In the genomic region with DNA sequence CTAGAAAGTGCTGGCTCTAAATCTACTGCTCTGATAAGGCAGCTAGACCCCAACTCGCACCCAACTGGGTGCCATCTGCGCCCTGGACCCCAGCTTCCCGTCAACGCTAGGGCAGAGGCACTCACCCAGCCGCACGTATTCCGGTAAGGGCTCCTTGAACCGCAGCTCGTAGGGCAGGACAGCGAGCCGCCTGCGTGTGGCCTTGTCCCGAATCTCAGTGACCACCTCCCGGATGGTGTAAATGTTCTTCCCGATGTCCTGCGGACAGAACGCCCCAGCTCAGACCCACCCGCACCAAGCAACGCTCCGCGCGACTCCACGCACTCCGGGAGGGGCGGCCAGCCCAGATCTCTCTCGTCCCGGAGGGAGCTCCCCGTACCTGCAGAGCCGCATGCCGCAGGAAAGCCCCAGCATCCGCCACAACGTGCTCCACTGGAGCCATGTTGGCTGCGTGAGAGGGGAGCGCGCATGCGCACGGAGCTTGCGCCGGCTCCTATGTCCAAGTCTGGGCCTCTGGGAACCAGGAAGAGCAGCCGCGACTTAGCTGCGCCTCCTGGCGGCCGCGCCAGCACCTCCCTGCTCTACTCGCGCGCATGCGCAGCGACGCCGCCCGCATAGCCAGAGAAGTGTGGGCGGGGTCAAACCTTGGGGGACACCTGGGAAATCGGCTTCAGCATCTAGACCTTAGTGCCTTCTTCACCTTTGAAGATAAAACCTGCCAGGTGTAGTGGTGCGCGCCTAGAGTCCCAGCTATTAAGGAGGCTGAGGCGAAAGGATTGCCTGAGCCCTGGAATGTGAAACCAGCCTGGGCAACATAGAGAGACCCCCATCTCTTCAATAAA, we compare ENCODE assay signal across 8 cellular contexts. TPM values are rescaled to one million over a fixed set of nuclear protein-coding genes. Genes with fewer than 3 reads are reported as not detected.
DNase-seq lines count a peak whose midpoint lies in the region; ATAC-seq and TF ChIP-seq lines count a peak whose summit lies in the region.

TSS of gene NOB1 (minus strand) at position 458 of the 842 bp plus-strand sequence. CDS start at position 442, 16 bp downstream.

- DNase-seq in NCI-H1417 treated with DMSO at 0.1 percent for 48 hours (lab: John Stamatoyannopoulos, UW) (peak; percentile 81), SW480 (ENCODE audit: low spot score) (peak; percentile 93), adipocyte (ENCODE audit: low read depth) (peak; percentile 98), cardiac septum (ENCODE audit: low spot score) (peak; percentile 99), pons (ENCODE audit: low spot score) (peak; percentile 98), type B pancreatic cell (ENCODE audit: extremely low spot score, unreplicated experiment) (peak; percentile 97)

- H3K36me3 ChIP-seq in adipocyte (ENCODE audit: control insufficient read depth, insufficient read depth, low read length, severe bottlenecking): peaks cover 25% of the 10 kb centered on the region

- peak within 1 kb of the TSS; percentile 97 for H3K9ac ChIP-seq in adipocyte (ENCODE audit: low read length)

- peaks cover 6% of the 10 kb centered on the region for H3K27me3 Mint-ChIP-seq in type B pancreatic cell

- H3K4me3 Mint-ChIP-seq in type B pancreatic cell: peak within 1 kb of the TSS; percentile 100

- H3K27me3 ChIP-seq in adipocyte (replicated peaks; ENCODE audit: control insufficient read depth, insufficient read depth, low read length): no peaks in the 10 kb centered on the region

- H3K27ac Mint-ChIP-seq in type B pancreatic cell: peak within 1 kb of the TSS; percentile 99

- peaks cover 8% of the 10 kb centered on the region for H3K4me1 ChIP-seq in adipocyte (ENCODE audit: control insufficient read depth, insufficient read depth, low read length)

- H3K36me3 Mint-ChIP-seq in type B pancreatic cell: peaks cover 12% of the 10 kb centered on the region

- no peaks in the 10 kb centered on the region for H3K9me3 Mint-ChIP-seq in type B pancreatic cell

- intact Hi-C loops in cardiac septum (cut with DNase I): loop anchor here (2.0 kb wide), 2 partner anchors 46 to 358 kb away; no protein-coding TSS in a partner anchor

- peak within 1 kb of the TSS; percentile 97 for H3K4me3 ChIP-seq in adipocyte (ENCODE audit: low read length)

- TF ChIP-seq CTCF in GM12874 (IDR thresholded peaks at IDR 0.05; ENCODE audit: insufficient read depth, low read depth, low read length) (peak; percentile 99), type B pancreatic cell (conservative IDR thresholded peaks at IDR 0.05) (peak; percentile 98)

- ATAC-seq in HG02763 (IDR thresholded peaks at IDR 0.05; ENCODE audit: unreplicated experiment): peak; percentile 99

- H3K4me1 Mint-ChIP-seq in type B pancreatic cell (ENCODE audit: unreplicated experiment): peaks cover 8% of the 10 kb centered on the region

- no peaks in the 10 kb centered on the region for H3K9me3 ChIP-seq in adipocyte (ENCODE audit: control insufficient read depth, low read length)

RNA-seq across cellular contexts. Expression of gene NOB1, which starts in this region (rescaled TPM):
- total RNA-seq in cardiac septum (16.1 TPM), type B pancreatic cell (ENCODE audit: low replicate concordance) (52.3 and 60.3 TPM in 2 replicates)

Comparison
In these comparisons a context has a peak if more than half of its experiments do, and no peak if none do; other contexts are left out.
1. Peak in every context shown above with its lines: DNase-seq, ATAC-seq and H3K4me3 ChIP-seq.